8 cellular contexts compared by ENCODE assay signal in genomic region chrX:40952855-40953254, GRCh38.
DNase-seq lines count a peak whose midpoint lies in the region; ATAC-seq and TF ChIP-seq lines count a peak whose summit lies in the region.

No MANE protein-coding gene starts in this region.

- ATAC-seq in DND-41 (ENCODE audit: insufficient read depth, low read depth) = peak; percentile 93
- ATAC-seq in HG02852 (IDR thresholded peaks at IDR 0.05; ENCODE audit: unreplicated experiment) = peak; percentile 28
- peak; percentile 64 to 94 for ATAC-seq in activated naive CD4-positive, alpha-beta T cell treated with anti-CD3 and anti-CD28 coated beads, Interleukin-2, amount 50 U/mL, for 72 hours
- ATAC-seq in mucosa of descending colon = peak; percentile 56
- ATAC-seq in HG02623 (IDR thresholded peaks at IDR 0.05; ENCODE audit: unreplicated experiment) = no peak

- H4K20me1 ChIP-seq in DND-41 (ENCODE audit: insufficient read depth, low read length) = no peaks in the 10 kb centered on the region

- TF ChIP-seq CTCF in DND-41 (IDR thresholded peaks at IDR 0.05; ENCODE audit: borderline replicate concordance, extremely low read depth, low read length, poor library complexity, severe bottlenecking) (no peak), mucosa of descending colon (IDR thresholded peaks at IDR 0.05) (no peak)

- no peaks in the 10 kb centered on the region for H3K27me3 ChIP-seq in DND-41 (ENCODE audit: insufficient read depth, low read length, poor library complexity)

- H2AFZ ChIP-seq in DND-41 (ENCODE audit: low read depth, low read length) = peak overlapping the region; percentile 62

- intact Hi-C loops in mucosa of descending colon (cut with DNase I, micrococcal nuclease) = no loop called here

- no peaks in the 10 kb centered on the region for H3K9me3 ChIP-seq in DND-41 (ENCODE audit: insufficient read depth, low read length, severe bottlenecking)
- H3K9me3 ChIP-seq in mucosa of descending colon = no peaks in the 10 kb centered on the region

- peak overlapping the region; percentile 66 for H3K27ac ChIP-seq in DND-41 (ENCODE audit: low read length)

- peak overlapping the region; percentile 57 for H3K4me2 ChIP-seq in DND-41 (ENCODE audit: insufficient read depth, low read length)

- H3K36me3 Mint-ChIP-seq in activated naive CD4-positive, alpha-beta T cell treated with anti-CD3 and anti-CD28 coated beads, Interleukin-2, amount 50 U/mL, for 72 hours = peaks cover 11 to 14% of the 10 kb centered on the region in 2 donors

- H3K36me3 ChIP-seq in DND-41 (ENCODE audit: insufficient read depth, low read length) (no peaks in the 10 kb centered on the region), mucosa of descending colon (ENCODE audit: low read depth) (no peaks in the 10 kb centered on the region)

- peak overlapping the region in 1 of 2 donors; percentile 80 for H3K27ac Mint-ChIP-seq in activated naive CD4-positive, alpha-beta T cell treated with anti-CD3 and anti-CD28 coated beads, Interleukin-2, amount 50 U/mL, for 72 hours

- no peaks in the 10 kb centered on the region for H3K79me2 ChIP-seq in DND-41 (ENCODE audit: insufficient read depth, low read length)

- peak overlapping the region in 1 of 2 experiments; percentile 44; a peak in 2 of 4 replicates for H3K4me3 ChIP-seq in DND-41 (ENCODE audit: low read depth in 1 of 2, low read length in 2 of 2)
- no peak overlapping the region for H3K4me3 ChIP-seq in mucosa of descending colon

- peaks cover 8% of the 10 kb centered on the region for H3K4me1 ChIP-seq in DND-41 (ENCODE audit: insufficient read depth, low read length)
- no peaks in the 10 kb centered on the region for H3K4me1 ChIP-seq in mucosa of descending colon (ENCODE audit: low read depth)

- peak; percentile 50 for DNase-seq in DND-41
- DNase-seq in activated naive CD4-positive, alpha-beta T cell treated with anti-CD3 and anti-CD28 coated beads, Interleukin-2, amount 50 U/mL, for 72 hours (ENCODE audit: low spot score in 2 of 2) = no peak
- no peak for DNase-seq in mucosa of descending colon
- DNase-seq in NCI-H1105 treated with DMSO at 0.1 percent for 48 hours (lab: John Stamatoyannopoulos, UW) = no peak
- DNase-seq in SIG-M5 treated with dmso at 0.1 percent for 504 hours (lab: John Stamatoyannopoulos, UW; ENCODE audit: unreplicated experiment) = no peak
- no peak for DNase-seq in hepatic stellate cell (ENCODE audit: low spot score)

- peak overlapping the region; percentile 32; the same call in 1 of the 2 replicates for H3K9ac ChIP-seq in DND-41 (ENCODE audit: low read depth, low read length)

- peaks cover 9 to 12% of the 10 kb centered on the region in 2 donors for H3K9me3 Mint-ChIP-seq in activated naive CD4-positive, alpha-beta T cell treated with anti-CD3 and anti-CD28 coated beads, Interleukin-2, amount 50 U/mL, for 72 hours
